Comparison of ENCODE assay signal across 19 cellular contexts in genomic region chr15:22913646-22914380, GRCh38.
DNase-seq lines count a peak whose midpoint lies in the region; ATAC-seq, FAIRE-seq and TF ChIP-seq lines count a peak whose summit lies in the region.
"Had no signal": no experiment of that assay in that cellular context is flagged by ENCODE, and none has a peak within 500 bp of the region (broad histone marks: within the 10 kb centered on the region; RNA-seq: fewer than 3 reads in every experiment).

No MANE protein-coding gene starts in this region.

- H3K79me2 ChIP-seq in H1 (ENCODE audit: control insufficient read depth in 1 of 2, insufficient read depth in 2 of 2, low read length in 2 of 2) (no peaks in the 10 kb centered on the region), Karpas-422 (ENCODE audit: low read length) (no peaks in the 10 kb centered on the region)

- TF ChIP-seq EP300 in H1 (IDR thresholded peaks at IDR 0.05; ENCODE audit: borderline replicate concordance in 1 of 2, low read depth in 2 of 2, low read length in 2 of 2), result no peak

- H3K27me3 ChIP-seq in Panc1 (ENCODE audit: control insufficient read depth, insufficient read depth, low read length) (no peaks in the 10 kb centered on the region), H1 (replicated peaks in 1 of 4; ENCODE audit: control insufficient read depth in 3 of 4, extremely low read depth in 1 of 4, insufficient read depth in 3 of 4, low read length in 3 of 4) (no peaks in the 10 kb centered on the region; a peak in 1 of 7 replicates), right lobe of liver (no peaks in the 10 kb centered on the region), brain microvascular endothelial cell (replicated peaks) (no peaks in the 10 kb centered on the region), Karpas-422 (ENCODE audit: low read length) (no peaks in the 10 kb centered on the region)
- H3K27me3 ChIP-seq: BE2C had no signal

- H3K27ac ChIP-seq in Panc1 (ENCODE audit: low read length) (no peak overlapping the region), H1 (ENCODE audit: low read depth, low read length) (no peak overlapping the region), right lobe of liver (no peak overlapping the region), brain microvascular endothelial cell (no peak overlapping the region), Karpas-422 (ENCODE audit: low read length) (no peak overlapping the region)
- H3K27ac ChIP-seq: C4-2B had no signal

- intact Hi-C loops in Panc1 (cut with micrococcal nuclease; ENCODE audit: unreplicated experiment), result no loop called here
- intact Hi-C loops in right lobe of liver (cut with DNase I), result no loop called here

- no peak overlapping the region for H3K23ac ChIP-seq in H1 (ENCODE audit: insufficient read length)

- H3K4me2 ChIP-seq in H1 (ENCODE audit: insufficient read depth in 1 of 2, low read depth in 2 of 2, low read length in 2 of 2) (no peak overlapping the region), Karpas-422 (ENCODE audit: low read depth, low read length, poor library complexity, severe bottlenecking) (no peak overlapping the region)

- H3K23me2 ChIP-seq in H1 (ENCODE audit: low read depth, low read length), result no peaks in the 10 kb centered on the region

- no peak overlapping the region for H4K5ac ChIP-seq in H1 (ENCODE audit: insufficient read length, low read depth, low read length)

- H3K4me3 ChIP-seq in Panc1 (ENCODE audit: low read depth in 2 of 2, low read length in 2 of 2) (no peak overlapping the region), H1 (ENCODE audit: extremely low read depth in 1 of 4, insufficient read depth in 2 of 4, low read depth in 3 of 4, low read length in 4 of 4) (no peak overlapping the region), right lobe of liver (no peak overlapping the region), brain microvascular endothelial cell (ENCODE audit: low read depth, low read length) (no peak overlapping the region), Karpas-422 (ENCODE audit: low read length) (no peak overlapping the region)

- H2AFZ ChIP-seq in H1 (ENCODE audit: low read length) (no peak overlapping the region), Karpas-422 (ENCODE audit: low read length) (no peak overlapping the region)

- H4K20me1 ChIP-seq in H1 (replicated peaks in 1 of 2; ENCODE audit: control insufficient read depth in 1 of 2, insufficient read depth in 2 of 2, low read length in 2 of 2) (peaks cover 0 to 5% of the 10 kb centered on the region in 2 experiments), Karpas-422 (ENCODE audit: insufficient read depth, low read depth, low read length) (no peaks in the 10 kb centered on the region)

- FAIRE-seq in H1 (lab: Jason Lieb, UNC), result no peak
- FAIRE-seq: A204.1, D721Med, GM12892, H54 had no signal

- H3K9me3 ChIP-seq in Panc1 (ENCODE audit: control insufficient read depth, insufficient read depth, low read depth, low read length) (no peaks in the 10 kb centered on the region), H1 (ENCODE audit: insufficient read depth in 2 of 2, low read depth in 1 of 2, low read length in 1 of 2) (no peaks in the 10 kb centered on the region), right lobe of liver (no peaks in the 10 kb centered on the region), Karpas-422 (ENCODE audit: low read length) (no peaks in the 10 kb centered on the region)
- H3K9me3 ChIP-seq: BE2C had no signal

- H3K56ac ChIP-seq in H1 (replicated peaks; ENCODE audit: insufficient read length, low read depth, low read length), result no peak overlapping the region

- H3K79me1 ChIP-seq in H1 (ENCODE audit: low read depth, low read length), result no peaks in the 10 kb centered on the region

- in situ Hi-C loops in Panc1 (cut with HindIII; ENCODE audit: low pct_unique_long_range_greater_than_20kb, low sequenced_read_pairs) (no loop called here), brain microvascular endothelial cell (cut with HindIII; ENCODE audit: low pct_ligation_motif_present, low sequenced_read_pairs) (no loop called here)

- TF ChIP-seq CTCF in Panc1 (IDR thresholded peaks at IDR 0.05) (no peak), H1 (IDR thresholded peaks at IDR 0.05; ENCODE audit: control extremely low read depth in 1 of 3, insufficient read depth in 1 of 3, low read depth in 1 of 3, low read length in 3 of 3) (no peak), right lobe of liver (IDR thresholded peaks at IDR 0.05) (no peak), brain microvascular endothelial cell (IDR thresholded peaks at IDR 0.05; ENCODE audit: low read depth, low read length, missing control alignments) (no peak)

- CTCF ChIA-PET in Panc1 (lab: Charles Lee) (no interaction called here), H1 (lab: Charles Lee; ENCODE audit: partially characterized antibody) (interaction anchor here (1.0 to 1.9 kb wide), 2 partner anchors 10 to 29 kb away, joined by 5 to 7 read pairs; no protein-coding TSS in a partner anchor)

- no peak overlapping the region for H2BK120ac ChIP-seq in H1 (replicated peaks; ENCODE audit: low read depth, low read length)

- H3K9me2 ChIP-seq in Karpas-422 (replicated peaks; ENCODE audit: insufficient read depth, low read length), result no peaks in the 10 kb centered on the region

- no peak for DNase-seq in Panc1 (ENCODE audit: low read depth, low spot score)
- no peak for DNase-seq in H1 (ENCODE audit: low read depth in 1 of 2, low spot score in 2 of 2)
- no peak for DNase-seq in right lobe of liver
- DNase-seq in brain microvascular endothelial cell, result no peak
- DNase-seq in Karpas-422, result no peak
- DNase-seq in foreskin melanocyte, result no peak
- DNase-seq: BE2C; CD8-positive, alpha-beta T cell; COR-L47; DMS153; DND-41; GDM1; IMR-90 had no signal

- TF ChIP-seq POLR2A in H1 (IDR thresholded peaks at IDR 0.05; ENCODE audit: control extremely low read depth in 1 of 2, low read depth in 2 of 2, low read length in 2 of 2) (no peak), right lobe of liver (IDR thresholded peaks at IDR 0.05) (no peak)

- no peak overlapping the region for H2AK5ac ChIP-seq in H1 (ENCODE audit: low read depth, low read length)

- H3K4me1 ChIP-seq in Panc1 (ENCODE audit: control insufficient read depth, insufficient read depth, low read length), result no peaks in the 10 kb centered on the region
- H3K4me1 ChIP-seq in H1 (replicated peaks in 1 of 4; ENCODE audit: control insufficient read depth in 3 of 4, insufficient read depth in 4 of 4, low read length in 3 of 4), result no peaks in the 10 kb centered on the region
- H3K4me1 ChIP-seq in right lobe of liver, result no peaks in the 10 kb centered on the region
- H3K4me1 ChIP-seq in Karpas-422 (ENCODE audit: low read length), result no peaks in the 10 kb centered on the region
- H3K4me1 ChIP-seq: BE2C had no signal

- peak overlapping the region; percentile 39; the same call in 1 of the 2 replicates for H2BK12ac ChIP-seq in H1 (ENCODE audit: low read depth, low read length)

- WGBS in H1 (ENCODE audit: extremely low coverage in 1 of 2, insufficient coverage in 1 of 2, insufficient read length in 1 of 2, insufficient replicate concordance in 2 of 2, low coverage in 1 of 2, low lambda C conversion rate in 2 of 2, missing lambda C conversion rate in 1 of 2), 2 experiments, result 97% methylated on average over 13 of the region's 13 CpGs; no CpG with 5 or more reads in 1 of the 2 experiments
- 71% methylated on average over 9 of the region's 13 CpGs for WGBS in right lobe of liver (ENCODE audit: insufficient coverage, low coverage, low lambda C conversion rate, missing lambda C conversion rate)

- no peak overlapping the region for H3K14ac ChIP-seq in H1 (ENCODE audit: insufficient read length)

- H3K18ac ChIP-seq in H1 (ENCODE audit: extremely low read depth, low read length), result no peak overlapping the region

- H3K36me3 ChIP-seq in Panc1 (ENCODE audit: control insufficient read depth, insufficient read depth, low read length), result peaks cover 10% of the 10 kb centered on the region
- H3K36me3 ChIP-seq in H1 (ENCODE audit: control insufficient read depth in 2 of 4, insufficient read depth in 4 of 4, low read length in 3 of 4), result peaks cover 0 to 7% (median 0%) of the 10 kb centered on the region in 4 experiments; a peak in 4 of 8 replicates
- peaks cover 6 to 68% (median 23%) of the 10 kb centered on the region in 4 donors for H3K36me3 ChIP-seq in right lobe of liver
- peaks cover 63% of the 10 kb centered on the region for H3K36me3 ChIP-seq in brain microvascular endothelial cell (replicated peaks)
- no peaks in the 10 kb centered on the region for H3K36me3 ChIP-seq in Karpas-422 (ENCODE audit: insufficient read depth, low read length)

- H2BK20ac ChIP-seq in H1 (ENCODE audit: low read length), result no peak overlapping the region

- H4K8ac ChIP-seq in H1 (ENCODE audit: extremely low read depth, insufficient read depth, low read length), result no peak overlapping the region

- H2BK15ac ChIP-seq in H1 (ENCODE audit: low read length), result no peak overlapping the region

- no peak overlapping the region for H3K4ac ChIP-seq in H1 (replicated peaks; ENCODE audit: insufficient read length, low read depth, low read length)

- POLR2A ChIA-PET in Panc1 (lab: Charles Lee), result no interaction called here
- POLR2A ChIA-PET in H1 (lab: Charles Lee; ENCODE audit: partially characterized antibody), result no interaction called here

- TF ChIP-seq RAD21 in H1 (IDR thresholded peaks at IDR 0.05 in 1 of 2, conservative IDR thresholded peaks at IDR 0.05 in 1 of 2; ENCODE audit: low read depth in 2 of 2, low read length in 2 of 2), result no peak

- TSS peak; percentile 40 for BruUV-seq in Panc1 (replicated peaks; lab: Mats Ljungman, UMichigan)

- H2BK5ac ChIP-seq in H1 (ENCODE audit: low read depth, low read length), result no peak overlapping the region

- H3K9ac ChIP-seq in H1 (replicated peaks in 1 of 4; ENCODE audit: extremely low read depth in 1 of 4, low read depth in 3 of 4, low read length in 3 of 4) (no peak overlapping the region), Karpas-422 (ENCODE audit: low read length) (no peak overlapping the region)

- ATAC-seq in Panc1 (no peak; the same call in 1 of the 2 replicates), right lobe of liver (peak in 3 of 4 donors; percentile 31 to 88 (median 58)), GM18861 (IDR thresholded peaks at IDR 0.05; ENCODE audit: unreplicated experiment) (no peak)
- ATAC-seq: CD8-positive, alpha-beta T cell had no signal

- H4K91ac ChIP-seq in H1 (replicated peaks; ENCODE audit: insufficient read length, low read length), result no peak overlapping the region

TF ChIP-seq in H1, 55 proteins besides CTCF, POLR2A, EP300 and RAD21 (continues in another document):
- no peak for TF ChIP-seq RBBP5 (IDR thresholded peaks at IDR 0.05; ENCODE audit: borderline replicate concordance, low read depth, low read length)
- TF ChIP-seq SP4 (IDR thresholded peaks at IDR 0.05; ENCODE audit: low read length), result no peak
- TF ChIP-seq RXRA (IDR thresholded peaks at IDR 0.05; ENCODE audit: insufficient read depth, low read depth, low read length), result no peak

Comparison
In these comparisons a context has a peak if more than half of its experiments do, and no peak if none do; other contexts are left out.
1. ATAC-seq: peak in right lobe of liver (3 of 4); none in Panc1 (single experiment) and GM18861 (single experiment).